In genomic region chr17:57420674-57421392, GRCh38 we compare ENCODE assay signal across 1 cellular context.
TF ChIP-seq lines count a peak whose summit lies in the region.

No MANE protein-coding gene starts in this region.

TF ChIP-seq in K562, 482 proteins besides CTCF, POLR2A, EP300 and RAD21 (continued from another document):
- TF ChIP-seq, protein P1, sequence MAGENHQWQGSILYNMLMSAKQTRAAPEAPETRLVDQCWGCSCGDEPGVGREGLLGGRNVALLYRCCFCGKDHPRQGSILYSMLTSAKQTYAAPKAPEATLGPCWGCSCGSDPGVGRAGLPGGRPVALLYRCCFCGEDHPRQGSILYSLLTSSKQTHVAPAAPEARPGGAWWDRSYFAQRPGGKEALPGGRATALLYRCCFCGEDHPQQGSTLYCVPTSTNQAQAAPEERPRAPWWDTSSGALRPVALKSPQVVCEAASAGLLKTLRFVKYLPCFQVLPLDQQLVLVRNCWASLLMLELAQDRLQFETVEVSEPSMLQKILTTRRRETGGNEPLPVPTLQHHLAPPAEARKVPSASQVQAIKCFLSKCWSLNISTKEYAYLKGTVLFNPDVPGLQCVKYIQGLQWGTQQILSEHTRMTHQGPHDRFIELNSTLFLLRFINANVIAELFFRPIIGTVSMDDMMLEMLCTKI (IDR thresholded peaks at IDR 0.05; ENCODE audit: partially characterized antibody) = no peak
- TF ChIP-seq NCOA1 (IDR thresholded peaks at IDR 0.05; ENCODE audit: low read depth) (peak; percentile 28; the same call in 1 of the 2 replicates), TFE3 (CRISPR knock-in tag; IDR thresholded peaks at IDR 0.05) (peak; percentile 93), PHTF2 (CRISPR knock-in tag; IDR thresholded peaks at IDR 0.05) (no peak), TCF3 (CRISPR knock-in tag; IDR thresholded peaks at IDR 0.05) (peak; percentile 90), ELF2 (CRISPR knock-in tag; IDR thresholded peaks at IDR 0.05) (no peak), TEAD4 (IDR thresholded peaks at IDR 0.05; ENCODE audit: low read length) (peak; percentile 94), TEAD4 (CRISPR knock-in tag; IDR thresholded peaks at IDR 0.05; ENCODE audit: borderline replicate concordance) (no peak), MGA (IDR thresholded peaks at IDR 0.05) (peak; percentile 32; the same call in 1 of the 2 replicates), MTA1 (IDR thresholded peaks at IDR 0.05; ENCODE audit: borderline replicate concordance) (no peak), SNAPC5 (CRISPR knock-in tag; IDR thresholded peaks at IDR 0.05) (no peak), NFIC (IDR thresholded peaks at IDR 0.05) (peak; percentile 81), CXXC5 (CRISPR knock-in tag; IDR thresholded peaks at IDR 0.05) (peak; percentile 52; the same call in 1 of the 2 replicates), SNIP1 (IDR thresholded peaks at IDR 0.05; ENCODE audit: low read depth) (peak; percentile 83), PRPF4 (IDR thresholded peaks at IDR 0.05; ENCODE audit: insufficient read depth, low read depth, low read length, poor library complexity, severe bottlenecking) (no peak), NRF1 (conservative IDR thresholded peaks at IDR 0.05 in 1 of 2, IDR thresholded peaks at IDR 0.05 in 1 of 2) (0 out of 4 replicates have a peak, but pooled peaks of 1 of the 2 experiments have one; percentile 18), HDAC3 (IDR thresholded peaks at IDR 0.05; ENCODE audit: borderline replicate concordance, partially characterized antibody) (peak; percentile 48), FOXK2 (conservative IDR thresholded peaks at IDR 0.05 in 1 of 2, IDR thresholded peaks at IDR 0.05 in 1 of 2; ENCODE audit: low read depth in 2 of 2) (peak; percentile 32 to 60; a peak in 3 of 4 replicates), HNRNPLL (IDR thresholded peaks at IDR 0.05; ENCODE audit: low read depth, low read length, poor library complexity, severe bottlenecking) (peak; percentile 69), ZNF347 (CRISPR knock-in tag; IDR thresholded peaks at IDR 0.05; ENCODE audit: low read depth) (no peak)
- TF ChIP-seq, protein P2, sequence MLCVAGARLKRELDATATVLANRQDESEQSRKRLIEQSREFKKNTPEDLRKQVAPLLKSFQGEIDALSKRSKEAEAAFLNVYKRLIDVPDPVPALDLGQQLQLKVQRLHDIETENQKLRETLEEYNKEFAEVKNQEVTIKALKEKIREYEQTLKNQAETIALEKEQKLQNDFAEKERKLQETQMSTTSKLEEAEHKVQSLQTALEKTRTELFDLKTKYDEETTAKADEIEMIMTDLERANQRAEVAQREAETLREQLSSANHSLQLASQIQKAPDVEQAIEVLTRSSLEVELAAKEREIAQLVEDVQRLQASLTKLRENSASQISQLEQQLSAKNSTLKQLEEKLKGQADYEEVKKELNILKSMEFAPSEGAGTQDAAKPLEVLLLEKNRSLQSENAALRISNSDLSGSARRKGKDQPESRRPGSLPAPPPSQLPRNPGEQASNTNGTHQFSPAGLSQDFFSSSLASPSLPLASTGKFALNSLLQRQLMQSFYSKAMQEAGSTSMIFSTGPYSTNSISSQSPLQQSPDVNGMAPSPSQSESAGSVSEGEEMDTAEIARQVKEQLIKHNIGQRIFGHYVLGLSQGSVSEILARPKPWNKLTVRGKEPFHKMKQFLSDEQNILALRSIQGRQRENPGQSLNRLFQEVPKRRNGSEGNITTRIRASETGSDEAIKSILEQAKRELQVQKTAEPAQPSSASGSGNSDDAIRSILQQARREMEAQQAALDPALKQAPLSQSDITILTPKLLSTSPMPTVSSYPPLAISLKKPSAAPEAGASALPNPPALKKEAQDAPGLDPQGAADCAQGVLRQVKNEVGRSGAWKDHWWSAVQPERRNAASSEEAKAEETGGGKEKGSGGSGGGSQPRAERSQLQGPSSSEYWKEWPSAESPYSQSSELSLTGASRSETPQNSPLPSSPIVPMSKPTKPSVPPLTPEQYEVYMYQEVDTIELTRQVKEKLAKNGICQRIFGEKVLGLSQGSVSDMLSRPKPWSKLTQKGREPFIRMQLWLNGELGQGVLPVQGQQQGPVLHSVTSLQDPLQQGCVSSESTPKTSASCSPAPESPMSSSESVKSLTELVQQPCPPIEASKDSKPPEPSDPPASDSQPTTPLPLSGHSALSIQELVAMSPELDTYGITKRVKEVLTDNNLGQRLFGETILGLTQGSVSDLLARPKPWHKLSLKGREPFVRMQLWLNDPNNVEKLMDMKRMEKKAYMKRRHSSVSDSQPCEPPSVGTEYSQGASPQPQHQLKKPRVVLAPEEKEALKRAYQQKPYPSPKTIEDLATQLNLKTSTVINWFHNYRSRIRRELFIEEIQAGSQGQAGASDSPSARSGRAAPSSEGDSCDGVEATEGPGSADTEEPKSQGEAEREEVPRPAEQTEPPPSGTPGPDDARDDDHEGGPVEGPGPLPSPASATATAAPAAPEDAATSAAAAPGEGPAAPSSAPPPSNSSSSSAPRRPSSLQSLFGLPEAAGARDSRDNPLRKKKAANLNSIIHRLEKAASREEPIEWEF (CRISPR knock-in tag; IDR thresholded peaks at IDR 0.05) = 0 out of 2 replicates have a peak, but pooled peaks have one; percentile 32
- TF ChIP-seq, protein P3, sequence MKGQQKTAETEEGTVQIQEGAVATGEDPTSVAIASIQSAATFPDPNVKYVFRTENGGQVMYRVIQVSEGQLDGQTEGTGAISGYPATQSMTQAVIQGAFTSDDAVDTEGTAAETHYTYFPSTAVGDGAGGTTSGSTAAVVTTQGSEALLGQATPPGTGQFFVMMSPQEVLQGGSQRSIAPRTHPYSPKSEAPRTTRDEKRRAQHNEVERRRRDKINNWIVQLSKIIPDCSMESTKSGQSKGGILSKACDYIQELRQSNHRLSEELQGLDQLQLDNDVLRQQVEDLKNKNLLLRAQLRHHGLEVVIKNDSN (CRISPR knock-in tag; IDR thresholded peaks at IDR 0.05) = peak; percentile 51; the same call in 1 of the 2 replicates
- TF ChIP-seq, protein P4, sequence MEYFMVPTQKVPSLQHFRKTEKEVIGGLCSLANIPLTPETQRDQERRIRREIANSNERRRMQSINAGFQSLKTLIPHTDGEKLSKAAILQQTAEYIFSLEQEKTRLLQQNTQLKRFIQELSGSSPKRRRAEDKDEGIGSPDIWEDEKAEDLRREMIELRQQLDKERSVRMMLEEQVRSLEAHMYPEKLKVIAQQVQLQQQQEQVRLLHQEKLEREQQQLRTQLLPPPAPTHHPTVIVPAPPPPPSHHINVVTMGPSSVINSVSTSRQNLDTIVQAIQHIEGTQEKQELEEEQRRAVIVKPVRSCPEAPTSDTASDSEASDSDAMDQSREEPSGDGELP (CRISPR knock-in tag; IDR thresholded peaks at IDR 0.05; ENCODE audit: borderline replicate concordance) = peak; percentile 60; the same call in 1 of the 2 replicates
